30 cellular contexts compared by ENCODE assay signal in genomic region chr16:23369416-23369815, GRCh38.
"Had no signal": no experiment of that assay in that cellular context is flagged by ENCODE, and none has a peak within 500 bp of the region (broad histone marks: within the 10 kb centered on the region; RNA-seq: fewer than 3 reads in every experiment).

No MANE protein-coding gene starts in this region.

- H3K4me3 ChIP-seq: adrenal gland, body of pancreas, breast epithelium, coronary artery, SJCRH30, SK-N-MC had no signal

- DNase-seq: activated CD4-positive, alpha-beta memory T cell treated with anti-CD3 and anti-CD28 coated beads for 36 hours; activated CD4-positive, alpha-beta T cell treated with anti-CD3 and anti-CD28 coated beads, Interleukin-2, amount 10 ng/mL, durations not matched to agents 7 days and 5 days; activated CD8-positive, alpha-beta memory T cell treated with anti-CD3 and anti-CD28 coated beads, Interleukin-2, amount 50 U/mL, for 4 hours; activated gamma-delta T cell treated with Interleukin-2 at 50 U/mL for 16 hours; activated naive CD4-positive, alpha-beta T cell treated with anti-CD3 and anti-CD28 coated beads for 36 hours; activated T-cell treated with anti-CD3 and anti-CD28 coated beads for 4 hours; activated T-cell treated with anti-CD3 and anti-CD28 coated beads, Interleukin-2, amount 50 U/mL, for 4 hours; adrenal gland; body of pancreas; NCI-H1105; NCI-H1436; NCI-H1694; NCI-H2029; NCI-H2227 treated with DMSO at 0.1 percent for 48 hours; NCI-H446; NCI-H510A treated with DMSO at 0.1 percent for 48 hours; NCI-H526 treated with DMSO at 0.1 percent for 48 hours; NCI-H774; NK-92 treated with Interleukin-12 subunit alpha and Interleukin-12 subunit beta, amount 100 ng/mL, for 24 hours; PC-3; SHP77; SJCRH30; T1000; WERI-Rb-1 had no signal

- FAIRE-seq: astrocyte, RCC 7860 had no signal

- H3K36me3 ChIP-seq: adrenal gland, breast epithelium, SJCRH30, WERI-Rb-1 had no signal

- H3K27me3 ChIP-seq: adrenal gland, body of pancreas, breast epithelium, SJCRH30 had no signal

- H3K9me3 ChIP-seq: adrenal gland, body of pancreas, breast epithelium, SJCRH30 had no signal

- H3K4me1 ChIP-seq: adrenal gland, breast epithelium, SJCRH30 had no signal

- ATAC-seq: activated naive CD4-positive, alpha-beta T cell treated with anti-CD3 and anti-CD28 coated beads, Interleukin-2, amount 50 U/mL, for 72 hours; activated T-cell treated with anti-CD3 and anti-CD28 coated beads, Interleukin-2, amount 50 U/mL, for 4 hours; body of pancreas had no signal

- H3K27ac ChIP-seq: adrenal gland, body of pancreas, breast epithelium, coronary artery, SJCRH30, SK-N-MC, WERI-Rb-1 had no signal
